Comparison of ENCODE assay signal across 26 cellular contexts in genomic region chr11:125502198-125502597, GRCh38.
"Had no signal": no experiment of that assay in that cellular context is flagged by ENCODE, and none has a peak within 500 bp of the region (broad histone marks: within the 10 kb centered on the region; RNA-seq: fewer than 3 reads in every experiment).

No MANE protein-coding gene starts in this region.

- H3K4me1 ChIP-seq: colonic mucosa, esophagus squamous epithelium had no signal

- H3K9me3 ChIP-seq: colonic mucosa, esophagus squamous epithelium, gastrocnemius medialis, heart right ventricle, left lung, lower lobe of right lung, mucosa of descending colon had no signal

- H3K27ac ChIP-seq: colonic mucosa, epithelial cell of prostate, esophagus squamous epithelium, gastrocnemius medialis, heart right ventricle, left lung, lower lobe of right lung had no signal

- DNase-seq: colonic mucosa; cortex of kidney; effector CD8-positive, alpha-beta T cell; effector memory CD8-positive, alpha-beta T cell; endodermal cell; erythroblast; esophagus squamous epithelium; foreskin fibroblast; foreskin melanocyte; gastrocnemius medialis; glutamatergic neuron; head of caudate nucleus; heart right ventricle; hippocampal formation; left cardiac atrium; left lung; left ventricle myocardium superior; lower lobe of right lung; mesenchymal stem cell; mucosa of descending colon; naive B cell had no signal

- H3K4me3 ChIP-seq: colonic mucosa, esophagus squamous epithelium, gastrocnemius medialis, heart right ventricle, left lung, lower lobe of right lung, mucosa of descending colon had no signal

- H3K27me3 ChIP-seq: colonic mucosa, gastrocnemius medialis had no signal

- FAIRE-seq: endometrium, islet of Langerhans, keratinocyte had no signal

- ATAC-seq: effector memory CD8-positive, alpha-beta T cell; esophagus mucosa; gastrocnemius medialis; heart right ventricle; left cardiac atrium; left lung; left ventricle myocardium superior; lower lobe of right lung; mucosa of descending colon had no signal

- H3K36me3 ChIP-seq: colonic mucosa, esophagus squamous epithelium, gastrocnemius medialis, heart right ventricle, left lung, lower lobe of right lung had no signal
